In the genomic region with DNA sequence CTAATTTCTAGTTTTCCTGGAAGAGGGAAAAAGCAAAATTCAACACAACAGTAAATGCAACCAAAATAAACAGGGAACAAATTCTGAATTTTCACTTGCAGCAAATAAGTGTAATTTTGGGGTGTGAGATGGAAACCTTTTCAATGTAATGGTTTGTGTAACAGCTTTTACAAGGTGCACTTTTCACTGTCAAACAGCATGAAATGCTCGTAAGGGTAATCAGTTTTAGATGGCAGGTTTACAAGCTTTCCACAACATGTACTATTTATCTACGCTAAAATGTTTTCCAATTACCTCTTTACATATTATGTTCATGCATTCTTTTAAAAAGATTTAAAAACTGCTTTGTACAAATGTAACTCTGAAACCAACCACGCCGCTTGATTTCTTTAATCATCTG, we compare ENCODE assay signal across 10 cellular contexts.
"Had no signal": no experiment of that assay in that cellular context is flagged by ENCODE, and none has a peak within 500 bp of the region (broad histone marks: within the 10 kb centered on the region; RNA-seq: fewer than 3 reads in every experiment).

No MANE protein-coding gene starts in this region.

- ATAC-seq: HCT116, HepG2 had no signal

- H3K36me3 ChIP-seq: HAP-1 had no signal

- H3K4me3 ChIP-seq: GM23248, HAP-1 had no signal

- DNase-seq: GM23248, GOT3, H7, HFFc6, KBM-7 had no signal

- H3K9me3 ChIP-seq: HAP-1 had no signal

- H3K27ac ChIP-seq: GM23248, HL-60, KMS-11 had no signal
